Comparison of ENCODE assay signal across 13 cellular contexts in the genomic region with DNA sequence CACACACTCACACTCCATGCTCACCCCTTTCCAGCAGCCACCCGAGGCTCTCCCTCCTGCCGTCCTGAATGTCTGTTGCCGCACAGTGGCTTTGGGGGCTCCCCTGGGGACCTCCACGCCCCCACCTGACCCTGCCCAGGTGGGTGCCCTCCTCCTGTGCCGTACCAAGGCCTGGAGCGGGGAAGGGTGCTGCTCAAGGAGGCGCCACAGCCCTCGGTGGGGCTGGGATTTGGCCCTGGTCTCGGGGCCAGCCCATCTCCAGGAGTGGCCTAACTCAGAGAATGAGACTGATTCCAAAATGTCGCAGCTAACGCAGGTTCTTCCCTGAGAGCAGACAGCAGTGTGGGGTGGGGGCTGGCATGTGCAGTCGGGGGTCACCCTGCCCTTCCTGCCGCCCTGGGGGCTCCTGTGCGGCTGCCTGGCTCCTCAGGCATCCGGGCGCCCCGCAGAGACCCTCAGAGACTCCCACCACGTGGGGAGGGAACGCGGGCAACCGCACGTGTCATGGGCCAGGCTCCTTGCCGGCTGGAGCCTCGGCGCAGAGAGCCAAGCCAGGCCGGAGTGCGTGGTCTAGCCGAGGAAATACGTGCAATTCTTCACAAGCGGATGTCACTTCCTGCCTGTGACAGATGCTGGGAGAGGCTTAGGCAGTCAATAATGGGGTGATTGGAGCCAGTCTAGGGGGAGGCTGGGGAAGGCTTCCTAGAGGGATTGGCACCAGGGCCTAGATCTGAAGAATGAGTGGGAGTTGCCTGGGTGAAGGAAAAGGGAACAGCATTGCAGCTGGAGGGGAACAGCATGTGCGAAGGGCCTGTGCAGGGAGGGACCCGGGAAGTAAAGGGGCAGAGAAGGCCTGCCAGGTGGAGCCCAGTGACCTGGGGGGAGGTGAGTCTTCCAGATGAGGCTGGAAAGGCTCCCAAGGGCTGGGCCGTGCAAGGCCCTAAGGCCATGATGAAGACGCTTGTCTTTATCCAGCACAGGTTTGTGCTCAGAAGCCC. TPM values are rescaled to one million over a fixed set of nuclear protein-coding genes. Genes with fewer than 3 reads are reported as not detected.
A peak's percentile ranks its signal among the peaks of the same experiment; 100 is the strongest.
DNase-seq lines count a peak whose midpoint lies in the region; ATAC-seq and TF ChIP-seq lines count a peak whose summit lies in the region.
"Had no signal": no experiment of that assay in that cellular context is flagged by ENCODE, and none has a peak within 500 bp of the region (broad histone marks: within the 10 kb centered on the region; RNA-seq: fewer than 3 reads in every experiment).

No MANE protein-coding gene starts in this region.

- peak overlapping the region; percentile 84 for H3K27ac Mint-ChIP-seq in activated CD4-positive, alpha-beta T cell treated with anti-CD3 and anti-CD28 coated beads, Interleukin-2, amount 10 ng/mL, durations not matched to agents 7 days and 5 days

- peaks cover 7% of the 10 kb centered on the region for H3K9me3 Mint-ChIP-seq in activated CD4-positive, alpha-beta T cell treated with anti-CD3 and anti-CD28 coated beads, Interleukin-2, amount 10 ng/mL, durations not matched to agents 7 days and 5 days

- H3K9me3 ChIP-seq in right cardiac atrium (ENCODE audit: control insufficient read depth, low read length) (no peaks in the 10 kb centered on the region), thoracic aorta (no peaks in the 10 kb centered on the region)

- H3K4me1 Mint-ChIP-seq in activated CD4-positive, alpha-beta T cell treated with anti-CD3 and anti-CD28 coated beads, Interleukin-2, amount 10 ng/mL, durations not matched to agents 7 days and 5 days: peaks cover 41% of the 10 kb centered on the region

- H3K4me3 Mint-ChIP-seq in activated CD4-positive, alpha-beta T cell treated with anti-CD3 and anti-CD28 coated beads, Interleukin-2, amount 10 ng/mL, durations not matched to agents 7 days and 5 days: no peak overlapping the region

- no peak for DNase-seq in activated CD4-positive, alpha-beta T cell treated with anti-CD3 and anti-CD28 coated beads, Interleukin-2, amount 10 ng/mL, durations not matched to agents 7 days and 5 days
- no peak for DNase-seq in activated CD4-positive, alpha-beta T cell treated with anti-CD3 and anti-CD28 coated beads for 48 hours
- DNase-seq in astrocyte of the spinal cord (ENCODE audit: low read depth, low spot score) (peak; percentile 74), right cardiac atrium (peak; percentile 50 to 79 (median 72)), thoracic aorta (ENCODE audit: low spot score) (no peak), head of caudate nucleus (no peak), NCI-H2081 (lab: John Stamatoyannopoulos, UW) (no peak)
- no peak for DNase-seq in central memory CD4-positive, alpha-beta T cell
- DNase-seq: DMS79; islet precursor cell; occipital lobe; stimulated activated CD4-positive, alpha-beta T cell treated with anti-CD3 and anti-CD28 coated beads, Interleukin-4, amount 100 ng/mL, for 1 hour; stimulated activated naive CD8-positive, alpha-beta T cell treated with anti-CD3 and anti-CD28 coated beads, Interleukin-15, amount 100 ng/mL, for 72 hours had no signal

- no peaks in the 10 kb centered on the region for H3K27me3 ChIP-seq in right cardiac atrium (ENCODE audit: control insufficient read depth, insufficient read depth)
- no peaks in the 10 kb centered on the region for H3K27me3 ChIP-seq in thoracic aorta (replicated peaks; ENCODE audit: insufficient read depth)

- H3K27me3 Mint-ChIP-seq in activated CD4-positive, alpha-beta T cell treated with anti-CD3 and anti-CD28 coated beads, Interleukin-2, amount 10 ng/mL, durations not matched to agents 7 days and 5 days: no peaks in the 10 kb centered on the region
- H3K27me3 Mint-ChIP-seq: stimulated activated naive CD8-positive, alpha-beta T cell treated with anti-CD3 and anti-CD28 coated beads, Interleukin-15, amount 100 ng/mL, for 72 hours had no signal

- 55% methylated on average over 34 of the region's 34 CpGs for WGBS in right cardiac atrium

- H3K27ac ChIP-seq in right cardiac atrium (ENCODE audit: low read length) (no peak overlapping the region), thoracic aorta (peak overlapping the region; percentile 47 to 74)

- peak; percentile 73 to 85 for ATAC-seq in right cardiac atrium
- no peak for ATAC-seq in thoracic aorta (ENCODE audit: insufficient number of reproducible peaks, low FRiP score, low read depth)
- ATAC-seq: stimulated activated naive CD8-positive, alpha-beta T cell treated with anti-CD3 and anti-CD28 coated beads, Interleukin-15, amount 100 ng/mL, for 72 hours had no signal

- POLR2A ChIA-PET in activated CD4-positive, alpha-beta T cell treated with anti-CD3 and anti-CD28 coated beads, Interleukin-2, amount 10 ng/mL, durations not matched to agents 7 days and 5 days (lab: Charles Lee): no interaction called here

- H3K4me3 ChIP-seq in astrocyte of the spinal cord (ENCODE audit: low read depth, low read length) (no peak overlapping the region), right cardiac atrium (ENCODE audit: low read length) (no peak overlapping the region), thoracic aorta (no peak overlapping the region)

- TF ChIP-seq CTCF in astrocyte of the spinal cord (IDR thresholded peaks at IDR 0.05; ENCODE audit: low read depth, low read length) (no peak), thoracic aorta (IDR thresholded peaks at IDR 0.05) (no peak)

- in situ Hi-C loops in astrocyte of the spinal cord (cut with HindIII; ENCODE audit: low sequenced_read_pairs): no loop called here

- peaks cover 4% of the 10 kb centered on the region for H3K36me3 Mint-ChIP-seq in activated CD4-positive, alpha-beta T cell treated with anti-CD3 and anti-CD28 coated beads, Interleukin-2, amount 10 ng/mL, durations not matched to agents 7 days and 5 days (ENCODE audit: low read depth)

- intact Hi-C loops in right cardiac atrium (cut with DNase I): no loop called here
- intact Hi-C loops in head of caudate nucleus (cut with DNase I): no loop called here

- H3K36me3 ChIP-seq in thoracic aorta: no peaks in the 10 kb centered on the region

- H3K4me1 ChIP-seq in right cardiac atrium (ENCODE audit: control insufficient read depth, insufficient read depth, low read length) (no peaks in the 10 kb centered on the region), thoracic aorta (ENCODE audit: control insufficient read depth in 1 of 2, low read depth in 2 of 2) (peaks cover 4 to 7% of the 10 kb centered on the region in 2 donors)

- CTCF ChIA-PET in activated CD4-positive, alpha-beta T cell treated with anti-CD3 and anti-CD28 coated beads, Interleukin-2, amount 10 ng/mL, durations not matched to agents 7 days and 5 days (lab: Charles Lee): no interaction called here

RNA-seq across cellular contexts. Expression of a gene that starts 44.1 kb away (rescaled TPM):
- not detected for total RNA-seq in activated CD4-positive, alpha-beta T cell treated with anti-CD3 and anti-CD28 coated beads, Interleukin-2, amount 10 ng/mL, durations not matched to agents 7 days and 5 days
- under 1 TPM in 1 of 4 donors, not detected in 3; 0.20 TPM for total RNA-seq in right cardiac atrium
- not detected for polyA plus RNA-seq in right cardiac atrium
- not detected for total RNA-seq in thoracic aorta
- total RNA-seq: occipital lobe had no signal

RNA-seq across cellular contexts. Expression of a gene that starts 49.1 kb away (rescaled TPM):
- 10 to 100 TPM; 28.5 to 33.9 TPM for total RNA-seq in activated CD4-positive, alpha-beta T cell treated with anti-CD3 and anti-CD28 coated beads, Interleukin-2, amount 10 ng/mL, durations not matched to agents 7 days and 5 days
- total RNA-seq in right cardiac atrium: 10 to 100 TPM; 45.0 to 55.2 (median 48.6) TPM
- polyA plus RNA-seq in right cardiac atrium: 78.1 TPM
- total RNA-seq in thoracic aorta: 10 to 100 TPM; 16.9 to 27.2 TPM

Comparison
In these comparisons a context has a peak if more than half of its experiments do, and no peak if none do; other contexts are left out.
1. DNase-seq: peak in astrocyte of the spinal cord (single experiment) and right cardiac atrium (3 of 3); none in activated CD4-positive, alpha-beta T cell treated with anti-CD3 and anti-CD28 coated beads, Interleukin-2, amount 10 ng/mL, durations not matched to agents 7 days and 5 days (single experiment), activated CD4-positive, alpha-beta T cell treated with anti-CD3 and anti-CD28 coated beads for 48 hours (single experiment), thoracic aorta (single experiment), head of caudate nucleus (0 of 42), central memory CD4-positive, alpha-beta T cell (single experiment) and NCI-H2081 (0 of 2).